Comparison of ENCODE assay signal across 15 cellular contexts in the genomic region with DNA sequence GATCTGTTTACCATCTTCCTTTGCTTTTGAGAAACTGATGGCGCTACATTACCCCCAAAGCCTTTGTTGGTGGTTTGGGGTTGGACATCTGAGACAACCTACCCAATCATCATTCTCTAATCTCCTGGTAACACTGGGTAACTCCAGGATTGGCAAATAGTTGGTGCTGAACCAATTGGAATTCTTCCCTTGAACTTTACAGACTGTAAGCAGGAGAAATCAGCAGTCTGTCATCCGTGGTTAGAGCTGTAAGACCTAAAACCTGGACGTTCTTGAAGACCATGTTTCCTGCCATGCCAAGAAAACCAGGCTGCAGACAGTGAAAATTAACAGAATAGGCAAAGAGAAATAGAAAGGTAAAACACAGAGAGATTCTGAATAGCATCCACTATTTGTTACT.
"Had no signal": no experiment of that assay in that cellular context is flagged by ENCODE, and none has a peak within 500 bp of the region (broad histone marks: within the 10 kb centered on the region; RNA-seq: fewer than 3 reads in every experiment).

No MANE protein-coding gene starts in this region.

- H3K27ac ChIP-seq: adrenal gland, cardiac muscle cell, suprapubic skin had no signal

- H3K9me3 Mint-ChIP-seq: nephron had no signal

- H3K36me3 Mint-ChIP-seq: type B pancreatic cell had no signal

- H3K4me3 ChIP-seq: adrenal gland, cardiac muscle cell, suprapubic skin had no signal

- FAIRE-seq: colon had no signal

- H3K4me1 ChIP-seq: adrenal gland, suprapubic skin had no signal

- H3K36me3 ChIP-seq: adrenal gland, cardiac muscle cell, suprapubic skin had no signal

- H3K4me3 Mint-ChIP-seq: nephron, type B pancreatic cell had no signal

- H3K27me3 ChIP-seq: adrenal gland, cardiac muscle cell, suprapubic skin had no signal

- H3K9me3 ChIP-seq: adrenal gland, suprapubic skin had no signal

- H3K27ac Mint-ChIP-seq: nephron, type B pancreatic cell had no signal

- DNase-seq: activated naive CD4-positive, alpha-beta T cell treated with anti-CD3 and anti-CD28 coated beads, Interleukin-2, amount 50 U/mL, for 16 hours; activated T-cell treated with anti-CD3 and anti-CD28 coated beads, Interleukin-2, amount 50 U/mL, for 1 hour; adrenal gland; effector CD4-positive, alpha-beta T cell; glutamatergic neuron; left colon; stimulated activated CD4-positive, alpha-beta T cell treated with anti-CD3 and anti-CD28 coated beads, Interleukin-4, amount 100 ng/mL, for 1 hour; stimulated activated CD8-positive, alpha-beta memory T cell treated with anti-CD3 and anti-CD28 coated beads, Interleukin-4, amount 100 ng/mL, for 48 hours; stimulated activated naive CD8-positive, alpha-beta T cell treated with anti-CD3 and anti-CD28 coated beads, Interleukin-15, Interleukin-2, amounts not matched to agents 100 U/mL and 50 U/mL, for 24 hours; T-helper 2 cell had no signal
